12 cellular contexts compared by ENCODE assay signal in genomic region chr10:124686707-124687376, GRCh38. TPM values are rescaled to one million over a fixed set of nuclear protein-coding genes. Genes with fewer than 3 reads are reported as not detected.
A peak's percentile ranks its signal among the peaks of the same experiment; 100 is the strongest.
DNase-seq lines count a peak whose midpoint lies in the region; ATAC-seq and TF ChIP-seq lines count a peak whose summit lies in the region.
"Had no signal": no experiment of that assay in that cellular context is flagged by ENCODE, and none has a peak within 500 bp of the region (broad histone marks: within the 10 kb centered on the region; RNA-seq: fewer than 3 reads in every experiment).

No MANE protein-coding gene starts in this region.

- no peaks in the 10 kb centered on the region for H3K9me3 Mint-ChIP-seq in CD14-positive monocyte

- H3K9me2 ChIP-seq in Karpas-422 (replicated peaks; ENCODE audit: insufficient read depth, low read length) = no peaks in the 10 kb centered on the region

- no peak overlapping the region for H2AFZ ChIP-seq in Karpas-422 (ENCODE audit: low read length)

- H3K27ac Mint-ChIP-seq in CD14-positive monocyte (peak overlapping the region; percentile 50 to 97 (median 94)), T-helper 17 cell (peak overlapping the region; percentile 88)

- H3K27me3 Mint-ChIP-seq in CD14-positive monocyte (ENCODE audit: low read depth in 3 of 3) = peaks cover 0 to 1% (median 0%) of the 10 kb centered on the region in 3 donors
- no peaks in the 10 kb centered on the region for H3K27me3 Mint-ChIP-seq in T-helper 17 cell

- H3K4me2 ChIP-seq in Karpas-422 (ENCODE audit: low read depth, low read length, poor library complexity, severe bottlenecking) = no peak overlapping the region

- no peak overlapping the region for H3K27ac ChIP-seq in Karpas-422 (ENCODE audit: low read length)

- H3K4me3 ChIP-seq in Karpas-422 (ENCODE audit: low read length) = no peak overlapping the region

- peaks cover 41% of the 10 kb centered on the region for H3K36me3 ChIP-seq in Karpas-422 (ENCODE audit: insufficient read depth, low read length)

- no peak for TF ChIP-seq CTCF in CD14-positive monocyte (IDR thresholded peaks at IDR 0.05)

- no peak for ATAC-seq in T-helper 17 cell
- ATAC-seq in left cardiac atrium = peak; percentile 14 to 36
- no peak for ATAC-seq in HG02970 (IDR thresholded peaks at IDR 0.05; ENCODE audit: low FRiP score, unreplicated experiment)
- ATAC-seq in GM19351 (IDR thresholded peaks at IDR 0.05; ENCODE audit: unreplicated experiment) = no peak

- H3K4me1 Mint-ChIP-seq in CD14-positive monocyte (peaks cover 61% of the 10 kb centered on the region), T-helper 17 cell (peaks cover 58% of the 10 kb centered on the region)

- H3K9ac ChIP-seq in Karpas-422 (ENCODE audit: low read length) = no peak overlapping the region

- DNase-seq in CD14-positive monocyte (ENCODE audit: low spot score) (peak; percentile 80), T-helper 17 cell (no peak), left cardiac atrium (peak; percentile 67), pulmonary artery endothelial cell (ENCODE audit: low read depth, low spot score) (peak; percentile 45), GM03348 (ENCODE audit: low spot score) (no peak), Karpas-422 (no peak)
- DNase-seq: H7, NCI-H2029, retina, SIG-M5 had no signal

- peaks cover 16% of the 10 kb centered on the region; the same call in 1 of the 2 replicates for H4K20me1 ChIP-seq in Karpas-422 (ENCODE audit: insufficient read depth, low read depth, low read length)

- H3K79me2 ChIP-seq in Karpas-422 (ENCODE audit: low read length) = peaks cover 98% of the 10 kb centered on the region

- intact Hi-C loops in CD14-positive monocyte (cut with micrococcal nuclease) = loop anchor here in 1 of 2 donors (5.0 kb wide), 1 partner anchor 40 kb away; no protein-coding TSS in a partner anchor
- intact Hi-C loops in left cardiac atrium (cut with DNase I) = loop anchor here in 1 of 2 donors (10.0 kb wide), 1 partner anchor 48 kb away; no protein-coding TSS in a partner anchor

- no peaks in the 10 kb centered on the region for H3K27me3 ChIP-seq in Karpas-422 (ENCODE audit: low read length)

- peaks cover 65 to 66% of the 10 kb centered on the region in 2 donors for H3K36me3 Mint-ChIP-seq in CD14-positive monocyte
- H3K36me3 Mint-ChIP-seq in T-helper 17 cell (ENCODE audit: low read depth) = peaks cover 4% of the 10 kb centered on the region

- peaks cover 17% of the 10 kb centered on the region for H3K4me1 ChIP-seq in Karpas-422 (ENCODE audit: low read length)

- H3K4me3 Mint-ChIP-seq in CD14-positive monocyte = peak overlapping the region; percentile 12 to 23
- H3K4me3 Mint-ChIP-seq in T-helper 17 cell = no peak overlapping the region

- H3K9me3 ChIP-seq in T-helper 17 cell (ENCODE audit: control insufficient read depth, low read length, poor library complexity, severe bottlenecking) = no peaks in the 10 kb centered on the region
- H3K9me3 ChIP-seq in Karpas-422 (ENCODE audit: low read length) = no peaks in the 10 kb centered on the region

RNA-seq across cellular contexts. Expression of gene FAM53B, which starts 57.3 kb away (rescaled TPM):
- polyA plus RNA-seq in CD14-positive monocyte = 10 to 100 TPM in 1 of 2 donors, 1 to 10 TPM in 1; 5.8 to 12.6 TPM
- total RNA-seq in T-helper 17 cell (10 to 100 TPM; 68.5 to 69.2 TPM), left cardiac atrium (10 to 100 TPM; 23.3 to 31.4 TPM), pulmonary artery endothelial cell (17.5 and 31.6 TPM in 2 replicates)
- total RNA-seq in Karpas-422 (2014; rRNA removed; shearing (Covaris generic); ENCODE audit: low replicate concordance) = 72.5 and 148 TPM in 2 replicates

Comparison
In these comparisons a context has a peak if more than half of its experiments do, and no peak if none do; other contexts are left out.
1. DNase-seq: peak in CD14-positive monocyte (single experiment), left cardiac atrium (single experiment) and pulmonary artery endothelial cell (single experiment); none in T-helper 17 cell (0 of 3), GM03348 (single experiment) and Karpas-422 (single experiment).
2. ATAC-seq: peak in left cardiac atrium (2 of 2); none in T-helper 17 cell (single experiment), HG02970 (single experiment) and GM19351 (single experiment).